9 cellular contexts compared by ENCODE assay signal in genomic region chr7:25098096-25099046, GRCh38. TPM values are rescaled to one million over a fixed set of nuclear protein-coding genes. Genes with fewer than 3 reads are reported as not detected.
A peak's percentile ranks its signal among the peaks of the same experiment; 100 is the strongest.
DNase-seq lines count a peak whose midpoint lies in the region; ATAC-seq, FAIRE-seq and TF ChIP-seq lines count a peak whose summit lies in the region.
"Had no signal": no experiment of that assay in that cellular context is flagged by ENCODE, and none has a peak within 500 bp of the region (broad histone marks: within the 10 kb centered on the region; RNA-seq: fewer than 3 reads in every experiment).

No MANE protein-coding gene starts in this region.

- no peaks in the 10 kb centered on the region for H4K20me1 ChIP-seq in HCT116 (ENCODE audit: insufficient read depth)
- no peaks in the 10 kb centered on the region for H4K20me1 ChIP-seq in K562 (replicated peaks; ENCODE audit: control insufficient read depth, insufficient read depth, low read length)

- peak; percentile 81 to 98 (median 87) for TF ChIP-seq CTCF in HCT116 (IDR thresholded peaks at IDR 0.05 in 2 of 3, conservative IDR thresholded peaks at IDR 0.05 in 1 of 3; ENCODE audit: borderline replicate concordance in 1 of 3, insufficient read depth in 1 of 3, low read depth in 2 of 3, low read length in 2 of 3)
- peak; percentile 87 to 92 (median 91) for TF ChIP-seq CTCF in K562 (IDR thresholded peaks at IDR 0.05 in 2 of 3, conservative IDR thresholded peaks at IDR 0.05 in 1 of 3; ENCODE audit: insufficient read depth in 2 of 3, low read depth in 1 of 3, low read length in 3 of 3)
- TF ChIP-seq CTCF in spleen (IDR thresholded peaks at IDR 0.05 in 8 of 11, conservative IDR thresholded peaks at IDR 0.05 in 3 of 11) = peak in 10 of 11 experiments; percentile 48 to 89 (median 82)

- peak; percentile 86 for DNase-seq in ELR (ENCODE audit: low read depth)
- DNase-seq in HCT116 (ENCODE audit: low read depth, low spot score) = peak; percentile 70
- DNase-seq in NCI-H1694 (lab: John Stamatoyannopoulos, UW) = peak; percentile 50
- peak; percentile 22 for DNase-seq in T1000 (lab: John Stamatoyannopoulos, UW)
- DNase-seq in K562 (ENCODE audit: extremely low read depth in 1 of 4, low spot score in 3 of 4) = peak; percentile 61 to 76 (median 71)
- peak; percentile 48 for DNase-seq in iPS DF 6.9 (ENCODE audit: low read depth, low spot score)
- peak; percentile 80 for DNase-seq in spleen
- DNase-seq in NCI-H128 (lab: John Stamatoyannopoulos, UW; ENCODE audit: unreplicated experiment) = no peak

- no peak for TF ChIP-seq EP300 in K562 (IDR thresholded peaks at IDR 0.05; ENCODE audit: low read length)

- H3K9me1 ChIP-seq in K562 (ENCODE audit: control insufficient read depth, insufficient read depth, low read length) = peaks cover 2% of the 10 kb centered on the region

- no peak overlapping the region for H3K9ac ChIP-seq in HCT116 (ENCODE audit: low read length)
- no peak overlapping the region for H3K9ac ChIP-seq in K562 (ENCODE audit: insufficient read depth in 1 of 2, low read depth in 2 of 2, low read length in 2 of 2)

- POLR2A ChIA-PET in HCT116 (lab: Charles Lee) (interaction anchor here (1.0 kb wide), 1 partner anchor 26 kb away, joined by 3 read pairs; no protein-coding TSS in a partner anchor), K562 (lab: Yijun Ruan, JAX) (interaction anchor here (0.6 to 1.5 kb wide), 4 partner anchors 13 to 898 kb away, joined by 3 to 5 read pairs (median 3); partner anchors contain the start of gene CYCS)

- H3K27me3 ChIP-seq in HCT116 (ENCODE audit: insufficient read depth, low read length) (no peaks in the 10 kb centered on the region), K562 (ENCODE audit: control insufficient read depth in 2 of 2, insufficient read depth in 2 of 2, low read length in 2 of 2) (no peaks in the 10 kb centered on the region), iPS DF 6.9 (ENCODE audit: control insufficient read depth, insufficient read depth, low read length) (no peaks in the 10 kb centered on the region), spleen (replicated peaks in 1 of 7) (no peaks in the 10 kb centered on the region)

- H3K36me3 ChIP-seq in HCT116 (ENCODE audit: control insufficient read depth in 1 of 2, insufficient read depth in 2 of 2, low read length in 2 of 2) (no peaks in the 10 kb centered on the region), K562 (ENCODE audit: control insufficient read depth, insufficient read depth, low read length) (no peaks in the 10 kb centered on the region), iPS DF 6.9 (ENCODE audit: control insufficient read depth, insufficient read depth, low read length) (no peaks in the 10 kb centered on the region), spleen (no peaks in the 10 kb centered on the region)

- BruUV-seq in HCT116 (replicated peaks; lab: Mats Ljungman, UMichigan) (no TSS peak), K562 (replicated peaks; lab: Mats Ljungman, UMichigan) (no TSS peak)

- no peak overlapping the region for H3K4me3 ChIP-seq in HCT116 (replicated peaks in 1 of 2; ENCODE audit: low read depth in 1 of 2, low read length in 2 of 2)
- H3K4me3 ChIP-seq in K562 = no peak overlapping the region
- H3K4me3 ChIP-seq in iPS DF 6.9 (ENCODE audit: low read length) = no peak overlapping the region
- no peak overlapping the region for H3K4me3 ChIP-seq in spleen

- peak; percentile 93 for FAIRE-seq in K562 (lab: Jason Lieb, UNC)
- FAIRE-seq: colon had no signal

- intact Hi-C loops in HCT116 (cut with micrococcal nuclease) = loop anchor here (1.0 to 10.0 kb wide), 6 partner anchors 214 to 1234 kb away; no protein-coding TSS in a partner anchor
- intact Hi-C loops in K562 (cut with micrococcal nuclease) = loop anchor here (2.0 to 10.0 kb wide), 4 partner anchors 64 to 808 kb away; no protein-coding TSS in a partner anchor
- intact Hi-C loops in spleen (cut with DNase I; ENCODE audit: low total_unique reads) = no loop called here

- peak overlapping the region; percentile 47 for H3K4me2 ChIP-seq in HCT116 (ENCODE audit: low read length)
- no peak overlapping the region for H3K4me2 ChIP-seq in K562 (ENCODE audit: insufficient read depth, low read length)

- peak; percentile 93 for TF ChIP-seq RAD21 in HCT116 (IDR thresholded peaks at IDR 0.05; ENCODE audit: low read depth)
- peak; percentile 77 to 89 for TF ChIP-seq RAD21 in K562 (CRISPR knock-in tag; conservative IDR thresholded peaks at IDR 0.05 in 1 of 2, IDR thresholded peaks at IDR 0.05 in 1 of 2)

- H3K9me3 ChIP-seq in HCT116 (ENCODE audit: control insufficient read depth in 1 of 2, insufficient read depth in 1 of 2, low read depth in 1 of 2, low read length in 2 of 2) (no peaks in the 10 kb centered on the region), K562 (replicated peaks; ENCODE audit: control insufficient read depth, insufficient read depth, low read depth, low read length) (no peaks in the 10 kb centered on the region), iPS DF 6.9 (ENCODE audit: control insufficient read depth, insufficient read depth, low read length) (no peaks in the 10 kb centered on the region), spleen (no peaks in the 10 kb centered on the region)

- TF ChIP-seq POLR2A in HCT116 (IDR thresholded peaks at IDR 0.05; ENCODE audit: borderline replicate concordance, extremely low read depth, insufficient read depth, insufficient read length) (no peak), K562 (conservative IDR thresholded peaks at IDR 0.05) (no peak), spleen (IDR thresholded peaks at IDR 0.05) (no peak)

- H3K27ac ChIP-seq in HCT116 (ENCODE audit: low read depth, low read length) (no peak overlapping the region), K562 (ENCODE audit: extremely low read depth, low read depth, low read length) (no peak overlapping the region), iPS DF 6.9 (ENCODE audit: low read length) (no peak overlapping the region), spleen (no peak overlapping the region)

- CTCF ChIA-PET in HCT116 (lab: Charles Lee) = interaction anchor here (0.6 to 2.4 kb wide), 6 partner anchors 10 to 379 kb away, joined by 3 to 10 read pairs (median 3); a partner anchor contains a TSS
- CTCF ChIA-PET in K562 (lab: Yijun Ruan, JAX; ENCODE audit: low intra/inter-chr PET ratio) = interaction anchor here (0.6 to 1.7 kb wide), 6 partner anchors 70 to 1552 kb away, joined by 3 to 9 read pairs (median 4); no protein-coding TSS in a partner anchor

- H2AFZ ChIP-seq in HCT116 (ENCODE audit: low read depth, low read length, poor library complexity, severe bottlenecking) (peak overlapping the region; percentile 96), K562 (ENCODE audit: low read depth, low read length) (no peak overlapping the region)

- H3K9me2 ChIP-seq in HCT116 (ENCODE audit: insufficient read depth) = no peaks in the 10 kb centered on the region

- in situ Hi-C loops in K562 (cut with MboI) = loop anchor here (10.0 to 25.0 kb wide), 3 partner anchors 374 to 1536 kb away; no protein-coding TSS in a partner anchor

- peaks cover 2 to 25% of the 10 kb centered on the region in 2 experiments; a peak in 3 of 4 replicates for H3K4me1 ChIP-seq in HCT116 (ENCODE audit: control insufficient read depth in 1 of 2, insufficient read depth in 2 of 2, low read length in 2 of 2)
- H3K4me1 ChIP-seq in K562 (replicated peaks in 1 of 2; ENCODE audit: control insufficient read depth in 2 of 2, insufficient read depth in 2 of 2, low read length in 2 of 2) = peaks cover 2 to 3% of the 10 kb centered on the region in 2 experiments; a peak in 3 of 5 replicates
- H3K4me1 ChIP-seq in iPS DF 6.9 (ENCODE audit: control insufficient read depth, insufficient read depth, low read length) = peaks cover 2% of the 10 kb centered on the region; the same call in 1 of the 2 replicates
- H3K4me1 ChIP-seq in spleen = peaks cover 0 to 12% (median 4%) of the 10 kb centered on the region in 6 donors

- RAD21 ChIA-PET in HCT116 (lab: Charles Lee; ENCODE audit: low non-redundant PET in 1 of 2, low total read pairs in 2 of 2, uncharacterized antibody in 2 of 2, unreplicated experiment in 2 of 2) = no interaction called here

- ATAC-seq in HCT116 (peak; percentile 80), K562 (peak; percentile 84)

- 11% methylated on average over 11 of the region's 11 CpGs for WGBS in K562 (ENCODE audit: insufficient coverage, low coverage, missing lambda C conversion rate)
- no CpG with 5 or more reads among the region's 11 CpGs for WGBS in iPS DF 6.9 (ENCODE audit: insufficient coverage, insufficient read length)
- 31 to 36% (median 34%) methylated on average over 11 of the region's 11 CpGs for WGBS in spleen, 5 donors

- H3K79me2 ChIP-seq in HCT116 (ENCODE audit: insufficient read depth, low read length) (no peaks in the 10 kb centered on the region), K562 (ENCODE audit: control insufficient read depth, insufficient read depth, low read length) (no peaks in the 10 kb centered on the region)

TF ChIP-seq in HCT116, 20 proteins besides CTCF, POLR2A, EP300 and RAD21:
- TF ChIP-seq JUND (IDR thresholded peaks at IDR 0.05) (no peak), SP1 (IDR thresholded peaks at IDR 0.05; ENCODE audit: low read depth) (no peak)

TF ChIP-seq in K562, 482 proteins besides CTCF, POLR2A, EP300 and RAD21 (continues in another document):
- TF ChIP-seq ZNF717 (CRISPR knock-in tag; IDR thresholded peaks at IDR 0.05) = no peak
- no peak for TF ChIP-seq SUPT5H (IDR thresholded peaks at IDR 0.05)
- no peak for TF ChIP-seq TAF7 (tag; IDR thresholded peaks at IDR 0.05)
- no peak for TF ChIP-seq SREBF2 (CRISPR knock-in tag; IDR thresholded peaks at IDR 0.05)

RNA-seq across cellular contexts. Expression of gene CYCS, which starts 26.7 kb away (rescaled TPM):
- total RNA-seq in HCT116 (2021; ENCODE audit: unreplicated experiment) (224 TPM), K562 (2014; rRNA removed) (188 and 206 TPM in 2 replicates), K562 (2014; rRNA removed; fragmentation: Illumina TruSeq; extraction: Trizol) (702 and 833 TPM in 2 replicates), K562 (2015; rRNA removed; fragmentation: Illumina TruSeq; extraction: Trizol) (373 and 408 TPM in 2 replicates), K562 (2021) (438 and 485 TPM in 2 replicates), spleen (10 to 100 TPM; 18.6 to 83.6 (median 52.0) TPM)
- 49.2 and 56.9 TPM in 2 replicates for polyA plus RNA-seq in HCT116 (2012)
- 31.9 and 73.5 TPM in 2 replicates for total RNA-seq in K562 (2011; cell fraction: chromatin; rRNA removed; ENCODE audit: low replicate concordance)
- 34.5 and 37.9 TPM in 2 replicates for total RNA-seq in K562 (2011; cell fraction: nucleolus; rRNA removed)
- 69.7 and 114 TPM in 2 replicates for total RNA-seq in K562 (2011; cell fraction: nucleoplasm; rRNA removed)
- polyA plus RNA-seq in K562 (2011; rRNA removed) (229 and 365 TPM in 2 replicates), K562 (2014; fragmentation: Illumina TruSeq; extraction: Trizol) (697 and 770 TPM in 2 replicates), K562 (2014; fragmentation: Nextera tagmentation; extraction: Ambion mirVana) (1,000 to 10,000 TPM in 1 of 2 experiments, 100 to 1,000 TPM in 1; 978 to 1,425 TPM), K562 (2014; rRNA removed) (352 and 357 TPM in 2 replicates), spleen (10 to 100 TPM; 29.0 to 56.0 (median 50.0) TPM)
- polyA plus RNA-seq in K562 (2011; cell fraction: cytosol; rRNA removed) = 26.7 and 85.8 TPM in 2 replicates
- polyA plus RNA-seq in K562 (2011; cell fraction: nucleus; rRNA removed) = 26.4 and 45.1 TPM in 2 replicates
- polyA plus RNA-seq in K562 (2012) = 281 and 418 TPM in 2 replicates
- 133 and 167 TPM in 2 replicates for polyA minus RNA-seq in K562 (2011; rRNA and poly(A)+ RNA removed)
- polyA minus RNA-seq in K562 (2011; cell fraction: cytosol; rRNA and poly(A)+ RNA removed) = 71.4 and 87.0 TPM in 2 replicates
- polyA minus RNA-seq in K562 (2011; cell fraction: nucleus; rRNA and poly(A)+ RNA removed) = 35.1 and 54.0 TPM in 2 replicates
